Comparison of ENCODE assay signal across 19 cellular contexts in the genomic region with DNA sequence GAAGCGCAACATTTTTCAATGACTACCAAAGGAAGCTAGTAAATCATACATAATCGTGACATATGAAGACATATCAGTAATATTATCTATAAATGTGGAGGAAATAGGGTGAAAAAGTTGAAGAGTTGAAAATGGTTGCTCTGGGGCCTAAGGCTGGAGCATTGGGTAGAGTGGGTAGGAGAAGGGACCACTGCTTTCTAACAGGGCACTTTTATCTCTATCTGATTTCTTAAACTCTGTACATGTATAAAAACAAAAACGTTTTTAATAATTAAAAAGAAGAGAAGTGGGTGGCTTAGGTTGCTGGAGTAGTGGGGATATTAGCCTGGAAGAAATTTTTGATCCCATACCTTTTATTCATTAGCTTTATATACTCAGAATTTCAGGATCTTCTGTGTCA. TPM values are rescaled to one million over a fixed set of nuclear protein-coding genes. Genes with fewer than 3 reads are reported as not detected.
DNase-seq lines count a peak whose midpoint lies in the region; ATAC-seq and TF ChIP-seq lines count a peak whose summit lies in the region.
"Had no signal": no experiment of that assay in that cellular context is flagged by ENCODE, and none has a peak within 500 bp of the region (broad histone marks: within the 10 kb centered on the region; RNA-seq: fewer than 3 reads in every experiment).

No MANE protein-coding gene starts in this region.

- peaks cover 21 to 61% (median 35%) of the 10 kb centered on the region in 6 donors for H3K4me1 ChIP-seq in spleen
- H3K4me1 ChIP-seq: A549 had no signal

- H3K4me3 ChIP-seq in spleen, result no peak overlapping the region
- H3K4me3 ChIP-seq: A549 had no signal

- peaks cover 5% of the 10 kb centered on the region for H3K36me3 Mint-ChIP-seq in activated CD4-positive, alpha-beta T cell treated with anti-CD3 and anti-CD28 coated beads, Interleukin-2, amount 10 ng/mL, durations not matched to agents 24 days and 14 days (ENCODE audit: low read depth)
- H3K36me3 Mint-ChIP-seq in central memory CD8-positive, alpha-beta T cell (ENCODE audit: insufficient read depth), result peaks cover 3% of the 10 kb centered on the region
- H3K36me3 Mint-ChIP-seq: mesothelial cell of epicardium had no signal

- H3K4me1 Mint-ChIP-seq in activated CD4-positive, alpha-beta T cell treated with anti-CD3 and anti-CD28 coated beads, Interleukin-2, amount 10 ng/mL, durations not matched to agents 24 days and 14 days, result peaks cover 45% of the 10 kb centered on the region
- H3K4me1 Mint-ChIP-seq in central memory CD8-positive, alpha-beta T cell, result peaks cover 36% of the 10 kb centered on the region

- ATAC-seq in central memory CD8-positive, alpha-beta T cell (replicated peaks; ENCODE audit: extremely low read depth, poor library complexity, severe bottlenecking), result peak; percentile 2
- ATAC-seq in GM19397 (IDR thresholded peaks at IDR 0.05; ENCODE audit: unreplicated experiment) (no peak), GM21526 (IDR thresholded peaks at IDR 0.05; ENCODE audit: low FRiP score, unreplicated experiment) (no peak)
- ATAC-seq: A549 had no signal

- H3K27ac ChIP-seq in KOPT-K1 (ENCODE audit: low read depth, low read length, poor library complexity, severe bottlenecking), result peak overlapping the region; percentile 76
- H3K27ac ChIP-seq in spleen, result peak overlapping the region; percentile 37 to 87 (median 77)
- H3K27ac ChIP-seq: A549, epithelial cell of prostate, HL-60 had no signal

- TF ChIP-seq POLR2A in spleen (IDR thresholded peaks at IDR 0.05), result no peak

- DNase-seq in activated CD4-positive, alpha-beta T cell treated with anti-CD3 and anti-CD28 coated beads, Interleukin-2, amount 10 ng/mL, durations not matched to agents 24 days and 14 days, result no peak
- DNase-seq in activated CD4-positive, alpha-beta T cell treated with anti-CD3 and anti-CD28 coated beads for 4 hours, result no peak
- DNase-seq in central memory CD8-positive, alpha-beta T cell (ENCODE audit: low spot score in 2 of 2), result no peak
- DNase-seq in spleen (no peak), kidney tubule cell (ENCODE audit: low spot score) (no peak)
- DNase-seq: Caco-2, islet precursor cell, KG1, NCI-H1417 treated with DMSO at 0.1 percent for 48 hours, NCI-H2227 treated with DMSO at 0.1 percent for 48 hours, occipital lobe, T1000 had no signal

- 43 to 54% (median 46%) methylated on average over 3 of the region's 3 CpGs for WGBS in spleen, 5 donors

- intact Hi-C loops in activated CD4-positive, alpha-beta T cell treated with anti-CD3 and anti-CD28 coated beads, Interleukin-2, amount 10 ng/mL, durations not matched to agents 24 days and 14 days (cut with micrococcal nuclease), result loop anchor here (1.0 to 2.0 kb wide), 2 partner anchors 17 to 34 kb away; no protein-coding TSS in a partner anchor
- intact Hi-C loops in spleen (cut with DNase I; ENCODE audit: low total_unique reads), result no loop called here

- no peaks in the 10 kb centered on the region for H3K9me3 ChIP-seq in KOPT-K1 (ENCODE audit: insufficient read depth, low read length, poor library complexity, severe bottlenecking)
- no peaks in the 10 kb centered on the region for H3K9me3 ChIP-seq in spleen
- H3K9me3 ChIP-seq: A549, Caco-2 had no signal

- peak overlapping the region; percentile 68 for H3K4me3 Mint-ChIP-seq in activated CD4-positive, alpha-beta T cell treated with anti-CD3 and anti-CD28 coated beads, Interleukin-2, amount 10 ng/mL, durations not matched to agents 24 days and 14 days
- H3K4me3 Mint-ChIP-seq in central memory CD8-positive, alpha-beta T cell, result peak overlapping the region; percentile 3
- H3K4me3 Mint-ChIP-seq: mesothelial cell of epicardium had no signal

- no peaks in the 10 kb centered on the region for H3K27me3 Mint-ChIP-seq in activated CD4-positive, alpha-beta T cell treated with anti-CD3 and anti-CD28 coated beads, Interleukin-2, amount 10 ng/mL, durations not matched to agents 24 days and 14 days
- no peaks in the 10 kb centered on the region for H3K27me3 Mint-ChIP-seq in central memory CD8-positive, alpha-beta T cell

- peaks cover 2% of the 10 kb centered on the region for H3K9me3 Mint-ChIP-seq in activated CD4-positive, alpha-beta T cell treated with anti-CD3 and anti-CD28 coated beads, Interleukin-2, amount 10 ng/mL, durations not matched to agents 24 days and 14 days
- H3K9me3 Mint-ChIP-seq in central memory CD8-positive, alpha-beta T cell, result no peaks in the 10 kb centered on the region
- H3K9me3 Mint-ChIP-seq: mesothelial cell of epicardium had no signal

- no peaks in the 10 kb centered on the region for H3K27me3 ChIP-seq in spleen (replicated peaks in 1 of 7)

- H3K27ac Mint-ChIP-seq in activated CD4-positive, alpha-beta T cell treated with anti-CD3 and anti-CD28 coated beads, Interleukin-2, amount 10 ng/mL, durations not matched to agents 24 days and 14 days, result peak overlapping the region; percentile 76
- peak overlapping the region; percentile 77 for H3K27ac Mint-ChIP-seq in central memory CD8-positive, alpha-beta T cell (ENCODE audit: low read depth)
- H3K27ac Mint-ChIP-seq: mesothelial cell of epicardium had no signal

- TF ChIP-seq CTCF in spleen (IDR thresholded peaks at IDR 0.05 in 8 of 11, conservative IDR thresholded peaks at IDR 0.05 in 3 of 11), result no peak

- no peaks in the 10 kb centered on the region for H3K36me3 ChIP-seq in KOPT-K1 (ENCODE audit: insufficient read depth, low read length)
- H3K36me3 ChIP-seq in spleen, result no peaks in the 10 kb centered on the region

RNA-seq across cellular contexts. Expression of a gene that starts 44.2 kb away (rescaled TPM):
- 1.6 and 2.2 TPM in 2 replicates for total RNA-seq in activated CD4-positive, alpha-beta T cell treated with anti-CD3 and anti-CD28 coated beads, Interleukin-2, amount 10 ng/mL, durations not matched to agents 24 days and 14 days
- total RNA-seq in spleen, result 100 to 1,000 TPM; 197 to 505 (median 301) TPM
- polyA plus RNA-seq in spleen, result 10 to 100 TPM in 1 of 3 donors, 1 to 10 TPM in 2; 8.3 to 17.0 (median 9.0) TPM

RNA-seq across cellular contexts. Expression of a gene that starts 44.2 kb away (rescaled TPM):
- total RNA-seq in activated CD4-positive, alpha-beta T cell treated with anti-CD3 and anti-CD28 coated beads, Interleukin-2, amount 10 ng/mL, durations not matched to agents 24 days and 14 days, result 20.0 and 21.2 TPM in 2 replicates
- total RNA-seq in spleen, result 100 to 1,000 TPM in 3 of 7 donors, 10 to 100 TPM in 4; 41.0 to 169 (median 92.9) TPM
- polyA plus RNA-seq in spleen, result 10 to 100 TPM; 10.4 to 24.2 (median 17.7) TPM

Comparison
In these comparisons a context has a peak if more than half of its experiments do, and no peak if none do; other contexts are left out.
1. RNA of a gene that starts 44.2 kb away (total RNA-seq): 197 to 505 TPM in spleen; 1.6 to 2.2 TPM in activated CD4-positive, alpha-beta T cell treated with anti-CD3 and anti-CD28 coated beads, Interleukin-2, amount 10 ng/mL, durations not matched to agents 24 days and 14 days; every median in the first group is over 10 times any median in the second.